Comparison of ENCODE assay signal across 8 cellular contexts in genomic region chr1:92960395-92961130, GRCh38. TPM values are rescaled to one million over a fixed set of nuclear protein-coding genes. Genes with fewer than 3 reads are reported as not detected.
DNase-seq lines count a peak whose midpoint lies in the region; ATAC-seq, FAIRE-seq and TF ChIP-seq lines count a peak whose summit lies in the region.

No MANE protein-coding gene starts in this region.

- ATAC-seq in CD4-positive, CD25-positive, alpha-beta regulatory T cell (ENCODE audit: low read depth in 2 of 2), result peak; percentile 55 to 57
- ATAC-seq in GM19351 (IDR thresholded peaks at IDR 0.05; ENCODE audit: unreplicated experiment) (peak; percentile 38), HG03469 (IDR thresholded peaks at IDR 0.05; ENCODE audit: unreplicated experiment) (peak; percentile 24)

- peak overlapping the region; percentile 82 for H2AFZ ChIP-seq in endothelial cell of umbilical vein (ENCODE audit: low read depth, low read length)

- H3K4me3 ChIP-seq in CD4-positive, CD25-positive, alpha-beta regulatory T cell (ENCODE audit: low read depth, low read length), result peak overlapping the region; percentile 93
- peak overlapping the region; percentile 33 to 81 (median 58) for H3K4me3 ChIP-seq in endothelial cell of umbilical vein (replicated peaks in 1 of 3; ENCODE audit: insufficient read depth in 1 of 3, low read depth in 1 of 3, low read length in 3 of 3)

- FAIRE-seq in endothelial cell of umbilical vein (lab: Jason Lieb, UNC), result peak; percentile 96

- CTCF ChIA-PET in endothelial cell of umbilical vein (lab: Charles Lee), result interaction anchor here (0.6 to 3.5 kb wide), 14 partner anchors 8 to 102 kb away, joined by 3 to 37 read pairs (median 4); no protein-coding TSS in a partner anchor

- dilution Hi-C loops in endothelial cell of umbilical vein (cut with MboI; ENCODE audit: extremely low pct_ligation_motif_present, low sequenced_read_pairs), result no loop called here

- DNase-seq in CD4-positive, CD25-positive, alpha-beta regulatory T cell, result peak; percentile 48 to 91 (median 84)
- DNase-seq in NCI-H774 (lab: John Stamatoyannopoulos, UW) (peak; percentile 49), endothelial cell of umbilical vein (ENCODE audit: low read depth, low spot score) (peak; percentile 75), midbrain (lab: John Stamatoyannopoulos, UW) (peak; percentile 82)
- DNase-seq in activated CD8-positive, alpha-beta memory T cell treated with anti-CD3 and anti-CD28 coated beads, Interleukin-2, amount 50 U/mL, for 1 hour (ENCODE audit: extremely low read depth), result peak; percentile 39
- DNase-seq in stimulated activated CD8-positive, alpha-beta memory T cell treated with anti-CD3 and anti-CD28 coated beads, Interleukin-4, amount 100 ng/mL, for 1 hour (ENCODE audit: low read depth in 2 of 2, low spot score in 1 of 2), result peak; percentile 25 to 36

- peak overlapping the region; percentile 19 for H3K9ac ChIP-seq in endothelial cell of umbilical vein (replicated peaks; ENCODE audit: extremely low read depth, insufficient read depth, low read length)

- H3K36me3 Mint-ChIP-seq in CD4-positive, CD25-positive, alpha-beta regulatory T cell, result no peaks in the 10 kb centered on the region

- no TSS peak for BruUV-seq in endothelial cell of umbilical vein (replicated peaks; lab: Mats Ljungman, UMichigan)

- peak overlapping the region; percentile 97 for H3K27ac ChIP-seq in CD4-positive, CD25-positive, alpha-beta regulatory T cell (ENCODE audit: insufficient read depth, low read length, poor library complexity, severe bottlenecking)
- no peak overlapping the region for H3K27ac ChIP-seq in endothelial cell of umbilical vein (ENCODE audit: insufficient read depth, low read depth, low read length)

- H4K20me1 ChIP-seq in endothelial cell of umbilical vein (replicated peaks; ENCODE audit: control insufficient read depth, extremely low read depth, insufficient read depth, low read length), result no peaks in the 10 kb centered on the region

- H3K4me1 Mint-ChIP-seq in CD4-positive, CD25-positive, alpha-beta regulatory T cell, result peaks cover 29 to 46% (median 38%) of the 10 kb centered on the region in 4 donors

- peak; percentile 39 to 63 for TF ChIP-seq CTCF in endothelial cell of umbilical vein (IDR thresholded peaks at IDR 0.05; ENCODE audit: extremely low read depth in 1 of 2, insufficient read depth in 1 of 2, low read depth in 1 of 2, low read length in 2 of 2)

- H3K9me3 Mint-ChIP-seq in CD4-positive, CD25-positive, alpha-beta regulatory T cell, result no peaks in the 10 kb centered on the region

- intact Hi-C loops in endothelial cell of umbilical vein (cut with micrococcal nuclease), result loop anchor here (1.0 to 2.0 kb wide), 2 partner anchors 34 to 101 kb away; no protein-coding TSS in a partner anchor

- peak overlapping the region; percentile 93 to 98 (median 95) for H3K4me3 Mint-ChIP-seq in CD4-positive, CD25-positive, alpha-beta regulatory T cell

- H3K4me2 ChIP-seq in endothelial cell of umbilical vein (ENCODE audit: insufficient read depth, low read length), result peak overlapping the region; percentile 87

- H3K79me2 ChIP-seq in endothelial cell of umbilical vein (ENCODE audit: control insufficient read depth, insufficient read depth, low read length), result no peaks in the 10 kb centered on the region

- H3K4me1 ChIP-seq in CD4-positive, CD25-positive, alpha-beta regulatory T cell (ENCODE audit: control insufficient read depth, insufficient read depth, low read length, poor library complexity, severe bottlenecking), result peaks cover 85% of the 10 kb centered on the region
- peaks cover 9% of the 10 kb centered on the region for H3K4me1 ChIP-seq in endothelial cell of umbilical vein (ENCODE audit: control insufficient read depth, extremely low read depth, insufficient read depth, low read length)

- H3K27me3 Mint-ChIP-seq in CD4-positive, CD25-positive, alpha-beta regulatory T cell, result no peaks in the 10 kb centered on the region

- no peaks in the 10 kb centered on the region for H3K36me3 ChIP-seq in CD4-positive, CD25-positive, alpha-beta regulatory T cell (ENCODE audit: control insufficient read depth, insufficient read depth, low read length)
- no peaks in the 10 kb centered on the region for H3K36me3 ChIP-seq in endothelial cell of umbilical vein (ENCODE audit: control insufficient read depth in 2 of 2, extremely low read depth in 1 of 2, insufficient read depth in 2 of 2, low read length in 2 of 2)

- no peaks in the 10 kb centered on the region for H3K9me1 ChIP-seq in endothelial cell of umbilical vein (replicated peaks; ENCODE audit: control insufficient read depth, extremely low read depth, insufficient read depth, low read length)

- no peaks in the 10 kb centered on the region for H3K27me3 ChIP-seq in CD4-positive, CD25-positive, alpha-beta regulatory T cell (ENCODE audit: control insufficient read depth, insufficient read depth, low read length)
- peaks cover 39 to 51% of the 10 kb centered on the region in 2 experiments for H3K27me3 ChIP-seq in endothelial cell of umbilical vein (ENCODE audit: control insufficient read depth in 2 of 2, insufficient read depth in 2 of 2, low read length in 2 of 2)

- no peaks in the 10 kb centered on the region for H3K9me3 ChIP-seq in CD4-positive, CD25-positive, alpha-beta regulatory T cell (ENCODE audit: control insufficient read depth in 2 of 2, low read length in 2 of 2)
- no peaks in the 10 kb centered on the region for H3K9me3 ChIP-seq in endothelial cell of umbilical vein (replicated peaks; ENCODE audit: control insufficient read depth, insufficient read depth, low read length)

- H3K27ac Mint-ChIP-seq in CD4-positive, CD25-positive, alpha-beta regulatory T cell, result peak overlapping the region; percentile 95 to 99 (median 98)

- TF ChIP-seq POLR2A in endothelial cell of umbilical vein (IDR thresholded peaks at IDR 0.05; ENCODE audit: low read depth, low read length), result no peak

- POLR2A ChIA-PET in endothelial cell of umbilical vein (lab: Charles Lee), result no interaction called here

TF ChIP-seq in endothelial cell of umbilical vein, 7 proteins besides CTCF, POLR2A, EP300 and RAD21:
- TF ChIP-seq MYC (IDR thresholded peaks at IDR 0.05; ENCODE audit: low read depth, low read length), result no peak
- no peak for TF ChIP-seq FOS (IDR thresholded peaks at IDR 0.05; ENCODE audit: borderline replicate concordance, insufficient read depth, low read length)
- no peak for TF ChIP-seq JUN (IDR thresholded peaks at IDR 0.05; ENCODE audit: borderline replicate concordance, insufficient read depth, insufficient read length, low read depth)
- TF ChIP-seq MAX (IDR thresholded peaks at IDR 0.05; ENCODE audit: insufficient read depth, insufficient read length), result no peak
- TF ChIP-seq GATA2 (IDR thresholded peaks at IDR 0.05; ENCODE audit: insufficient read depth, insufficient read length, low read depth, low read length), result no peak
- TF ChIP-seq EZH2 (IDR thresholded peaks at IDR 0.05; ENCODE audit: borderline replicate concordance, low read depth, low read length, severe bottlenecking), result no peak
- no peak for TF ChIP-seq POLR2AphosphoS5 (IDR thresholded peaks at IDR 0.05; ENCODE audit: insufficient read depth, low read depth, low read length)

RNA-seq across cellular contexts. Expression of gene DIPK1A, which starts 0.7 kb away (rescaled TPM):
- total RNA-seq in CD4-positive, CD25-positive, alpha-beta regulatory T cell, result 10.9 TPM
- polyA plus RNA-seq in CD4-positive, CD25-positive, alpha-beta regulatory T cell, result 10 to 100 TPM; 13.0 to 19.6 (median 15.2) TPM
- 0.62 and 0.93 TPM in 2 replicates for total RNA-seq in endothelial cell of umbilical vein
- 0.22 and 0.25 TPM in 2 replicates for polyA plus RNA-seq in endothelial cell of umbilical vein
- polyA plus RNA-seq in endothelial cell of umbilical vein (2011; cell fraction: cytosol; rRNA removed), result 0.44 and 0.45 TPM in 2 replicates
- 0.21 and 0.28 TPM in 2 replicates for polyA plus RNA-seq in endothelial cell of umbilical vein (2011; cell fraction: nucleus; rRNA removed)
- polyA plus RNA-seq in endothelial cell of umbilical vein (2012), result 0.80 and 1.2 TPM in 2 replicates
- polyA minus RNA-seq in endothelial cell of umbilical vein, result 0.24 and 0.30 TPM in 2 replicates
- 0.41 TPM for polyA minus RNA-seq in endothelial cell of umbilical vein (2011; cell fraction: cytosol; rRNA and poly(A)+ RNA removed)
- polyA minus RNA-seq in endothelial cell of umbilical vein (2011; cell fraction: nucleus; rRNA and poly(A)+ RNA removed), result 0.29 and 0.43 TPM in 2 replicates

Comparison
In these comparisons a context has a peak if more than half of its experiments do, and no peak if none do; other contexts are left out.
1. DNase-seq: peak in every context shown above with its lines; median percentile 84 in CD4-positive, CD25-positive, alpha-beta regulatory T cell; 82 in midbrain; 75 in endothelial cell of umbilical vein; 49 in NCI-H774; 39 in activated CD8-positive, alpha-beta memory T cell treated with anti-CD3 and anti-CD28 coated beads, Interleukin-2, amount 50 U/mL, for 1 hour; 30 in stimulated activated CD8-positive, alpha-beta memory T cell treated with anti-CD3 and anti-CD28 coated beads, Interleukin-4, amount 100 ng/mL, for 1 hour.